22 cellular contexts compared by ENCODE assay signal in genomic region chr2:86066915-86067314, GRCh38. TPM values are rescaled to one million over a fixed set of nuclear protein-coding genes. Genes with fewer than 3 reads are reported as not detected.
DNase-seq lines count a peak whose midpoint lies in the region; ATAC-seq, FAIRE-seq and TF ChIP-seq lines count a peak whose summit lies in the region.
"Had no signal": no experiment of that assay in that cellular context is flagged by ENCODE, and none has a peak within 500 bp of the region (broad histone marks: within the 10 kb centered on the region; RNA-seq: fewer than 3 reads in every experiment).

No MANE protein-coding gene starts in this region.

- no peaks in the 10 kb centered on the region for H4K20me1 ChIP-seq in IMR-90 (ENCODE audit: insufficient read depth, low read length)

- H2BK20ac ChIP-seq in IMR-90 (ENCODE audit: low read depth, low read length) = no peak overlapping the region

- no peak overlapping the region for H2AFZ ChIP-seq in IMR-90 (replicated peaks; ENCODE audit: low read length, poor library complexity)
- H2AFZ ChIP-seq: PC-9 had no signal

- TF ChIP-seq POLR2A in A549 (IDR thresholded peaks at IDR 0.05; ENCODE audit: low read length) (no peak), IMR-90 (IDR thresholded peaks at IDR 0.05; ENCODE audit: low read depth, low read length) (no peak)

- peaks cover 3 to 21% of the 10 kb centered on the region in 2 experiments; a peak in 3 of 4 replicates for H3K79me1 ChIP-seq in IMR-90 (ENCODE audit: low read depth in 1 of 2, low read length in 2 of 2)

- H3K27ac ChIP-seq in A549 (no peak overlapping the region), IMR-90 (ENCODE audit: insufficient read depth, low read length) (no peak overlapping the region)
- H3K27ac ChIP-seq: BLaER1 treated with 17β-estradiol and CSF1 and Interleukin-3, amounts not matched to agents 10 nM and 100 nM; PC-9 had no signal

- no peak overlapping the region for H3K4ac ChIP-seq in IMR-90 (ENCODE audit: low read depth, low read length)

- H3K36me3 Mint-ChIP-seq in activated CD8-positive, alpha-beta T cell treated with anti-CD3 and anti-CD28 coated beads for 36 hours (ENCODE audit: low read depth) = peaks cover 87% of the 10 kb centered on the region
- H3K36me3 Mint-ChIP-seq in activated CD8-positive, alpha-beta T cell treated with anti-CD3 and anti-CD28 coated beads, Interleukin-2, amount 10 ng/mL, durations not matched to agents 7 days and 5 days (ENCODE audit: low read depth) = peaks cover 88% of the 10 kb centered on the region
- peaks cover 39% of the 10 kb centered on the region for H3K36me3 Mint-ChIP-seq in natural killer cell

- no peak overlapping the region for H2BK5ac ChIP-seq in IMR-90 (ENCODE audit: low read depth, low read length, poor library complexity, severe bottlenecking)

- H3K27ac Mint-ChIP-seq in activated CD8-positive, alpha-beta T cell treated with anti-CD3 and anti-CD28 coated beads for 36 hours = peak overlapping the region; percentile 3
- H3K27ac Mint-ChIP-seq in activated CD8-positive, alpha-beta T cell treated with anti-CD3 and anti-CD28 coated beads, Interleukin-2, amount 10 ng/mL, durations not matched to agents 7 days and 5 days = no peak overlapping the region
- peak overlapping the region; percentile 45 to 78 for H3K27ac Mint-ChIP-seq in natural killer cell

- intact Hi-C loops in activated CD8-positive, alpha-beta T cell treated with anti-CD3 and anti-CD28 coated beads for 36 hours (cut with micrococcal nuclease) = no loop called here
- intact Hi-C loops in IMR-90 (cut with micrococcal nuclease) = no loop called here
- intact Hi-C loops in natural killer cell (cut with micrococcal nuclease) = no loop called here

- H3K4me2 ChIP-seq in A549 (no peak overlapping the region), IMR-90 (ENCODE audit: low read depth, low read length) (no peak overlapping the region)
- H3K4me2 ChIP-seq: BLaER1 treated with 17β-estradiol and CSF1 and Interleukin-3, amounts not matched to agents 10 nM and 100 nM; PC-9 had no signal

- no peak overlapping the region for H2BK15ac ChIP-seq in IMR-90 (ENCODE audit: low read depth, low read length)

- H3K9ac ChIP-seq in IMR-90 (ENCODE audit: low read depth, low read length) = no peak overlapping the region
- H3K9ac ChIP-seq: BLaER1 treated with 17β-estradiol and CSF1 and Interleukin-3, amounts not matched to agents 10 nM and 100 nM had no signal

- no peak overlapping the region for H4K8ac ChIP-seq in IMR-90 (ENCODE audit: low read depth in 2 of 2, low read length in 2 of 2)

- no peak overlapping the region for H3K4me3 ChIP-seq in A549
- H3K4me3 ChIP-seq in IMR-90 (ENCODE audit: insufficient read depth, low read depth, low read length) = no peak overlapping the region
- H3K4me3 ChIP-seq: BLaER1 treated with 17β-estradiol and CSF1 and Interleukin-3, amounts not matched to agents 10 nM and 100 nM; PC-9; SJCRH30 had no signal

- no peak overlapping the region for H3K4me3 Mint-ChIP-seq in activated CD8-positive, alpha-beta T cell treated with anti-CD3 and anti-CD28 coated beads for 36 hours
- H3K4me3 Mint-ChIP-seq in activated CD8-positive, alpha-beta T cell treated with anti-CD3 and anti-CD28 coated beads, Interleukin-2, amount 10 ng/mL, durations not matched to agents 7 days and 5 days = no peak overlapping the region
- H3K4me3 Mint-ChIP-seq in natural killer cell = no peak overlapping the region

- peaks cover 5% of the 10 kb centered on the region for H3K9me3 Mint-ChIP-seq in activated CD8-positive, alpha-beta T cell treated with anti-CD3 and anti-CD28 coated beads for 36 hours
- peaks cover 7% of the 10 kb centered on the region for H3K9me3 Mint-ChIP-seq in activated CD8-positive, alpha-beta T cell treated with anti-CD3 and anti-CD28 coated beads, Interleukin-2, amount 10 ng/mL, durations not matched to agents 7 days and 5 days (ENCODE audit: insufficient read depth)
- H3K9me3 Mint-ChIP-seq in natural killer cell = no peaks in the 10 kb centered on the region

- TF ChIP-seq CTCF in activated CD8-positive, alpha-beta T cell treated with anti-CD3 and anti-CD28 coated beads for 36 hours (IDR thresholded peaks at IDR 0.05) = no peak
- TF ChIP-seq CTCF in A549 (IDR thresholded peaks at IDR 0.05) = no peak
- no peak for TF ChIP-seq CTCF in IMR-90 (conservative IDR thresholded peaks at IDR 0.05; ENCODE audit: low read depth, low read length)
- TF ChIP-seq CTCF in natural killer cell (IDR thresholded peaks at IDR 0.05) = no peak

- POLR2A ChIA-PET in activated CD8-positive, alpha-beta T cell treated with anti-CD3 and anti-CD28 coated beads for 36 hours (lab: Charles Lee) = no interaction called here
- POLR2A ChIA-PET in activated CD8-positive, alpha-beta T cell treated with anti-CD3 and anti-CD28 coated beads, Interleukin-2, amount 10 ng/mL, durations not matched to agents 7 days and 5 days (lab: Charles Lee) = interaction anchor here (0.7 to 2.6 kb wide), 4 partner anchors 11 to 39 kb away, joined by 3 to 10 read pairs (median 4); partner anchors contain the start of genes POLR1A and PTCD3
- POLR2A ChIA-PET in A549 (lab: Yijun Ruan, JAX) = no interaction called here
- POLR2A ChIA-PET in IMR-90 (lab: Charles Lee; ENCODE audit: unreplicated experiment) = no interaction called here

- no peak overlapping the region for H3K56ac ChIP-seq in IMR-90 (ENCODE audit: extremely low read depth, insufficient read depth, low read length)

- no peak overlapping the region for H2AK9ac ChIP-seq in IMR-90 (replicated peaks; ENCODE audit: low read depth, low read length, poor library complexity)

- no peak overlapping the region for H3K14ac ChIP-seq in IMR-90 (replicated peaks; ENCODE audit: low read depth, low read length)

- dilution Hi-C loops in IMR-90 (cut with HindIII; ENCODE audit: low sequenced_read_pairs, unreplicated experiment) = no loop called here

- peaks cover 32% of the 10 kb centered on the region for H3K36me3 ChIP-seq in IMR-90 (ENCODE audit: control insufficient read depth, insufficient read depth, low read length)

- no TSS peak for BruUV-seq in IMR-90 (replicated peaks; lab: Mats Ljungman, UMichigan)

- TF ChIP-seq EP300 in A549 (IDR thresholded peaks at IDR 0.05) = no peak

- peaks cover 12% of the 10 kb centered on the region for H3K9me3 ChIP-seq in A549
- no peaks in the 10 kb centered on the region for H3K9me3 ChIP-seq in IMR-90 (ENCODE audit: control insufficient read depth, insufficient read depth, low read length)

- H3K4me1 Mint-ChIP-seq in activated CD8-positive, alpha-beta T cell treated with anti-CD3 and anti-CD28 coated beads for 36 hours (ENCODE audit: low read depth) = peaks cover 27% of the 10 kb centered on the region
- H3K4me1 Mint-ChIP-seq in activated CD8-positive, alpha-beta T cell treated with anti-CD3 and anti-CD28 coated beads, Interleukin-2, amount 10 ng/mL, durations not matched to agents 7 days and 5 days (ENCODE audit: low read depth) = peaks cover 34% of the 10 kb centered on the region
- peaks cover 12 to 14% of the 10 kb centered on the region in 2 donors for H3K4me1 Mint-ChIP-seq in natural killer cell

- no peak overlapping the region for H3K18ac ChIP-seq in IMR-90 (ENCODE audit: low read depth, low read length)

- FAIRE-seq in A549 (lab: Jason Lieb, UNC) = no peak
- no peak for FAIRE-seq in RCC 7860 (lab: Jason Lieb, UNC)
- FAIRE-seq: A204.1, D721Med, GM12892, H1 had no signal

- H3K27me3 Mint-ChIP-seq in activated CD8-positive, alpha-beta T cell treated with anti-CD3 and anti-CD28 coated beads for 36 hours = no peaks in the 10 kb centered on the region
- no peaks in the 10 kb centered on the region for H3K27me3 Mint-ChIP-seq in activated CD8-positive, alpha-beta T cell treated with anti-CD3 and anti-CD28 coated beads, Interleukin-2, amount 10 ng/mL, durations not matched to agents 7 days and 5 days (ENCODE audit: low read depth)
- H3K27me3 Mint-ChIP-seq in natural killer cell (ENCODE audit: low read depth in 2 of 2) = no peaks in the 10 kb centered on the region

- no peak for ATAC-seq in activated CD8-positive, alpha-beta T cell treated with anti-CD3 and anti-CD28 coated beads for 36 hours
- ATAC-seq in activated CD8-positive, alpha-beta T cell treated with anti-CD3 and anti-CD28 coated beads, Interleukin-2, amount 10 ng/mL, durations not matched to agents 7 days and 5 days = no peak
- ATAC-seq in A549 (no peak), IMR-90 (ENCODE audit: low read depth) (no peak), natural killer cell (no peak), GM21526 (IDR thresholded peaks at IDR 0.05; ENCODE audit: low FRiP score, unreplicated experiment) (no peak)

- H3K4me1 ChIP-seq in A549 = peaks cover 36% of the 10 kb centered on the region
- H3K4me1 ChIP-seq in IMR-90 (ENCODE audit: control insufficient read depth, insufficient read depth, low read length) = peaks cover 2% of the 10 kb centered on the region; the same call in 1 of the 2 replicates

- DNase-seq in activated CD8-positive, alpha-beta T cell treated with anti-CD3 and anti-CD28 coated beads for 36 hours = no peak
- no peak for DNase-seq in activated CD8-positive, alpha-beta T cell treated with anti-CD3 and anti-CD28 coated beads, Interleukin-2, amount 10 ng/mL, durations not matched to agents 7 days and 5 days
- DNase-seq in A549 (ENCODE audit: low read depth in 1 of 2, low spot score in 1 of 2) (no peak), IMR-90 (no peak), natural killer cell (no peak), RCC 7860 (ENCODE audit: low spot score) (no peak), iPS-NIHi7 (ENCODE audit: extremely low spot score) (no peak)
- DNase-seq: KG1, NCI-H1048, NCI-H146, NCI-H2081, NCI-H2171 treated with DMSO at 0.1 percent for 48 hours, NCI-H510A, NCI-H774, PC-9, SJCRH30 had no signal

- no peak overlapping the region for H2AK5ac ChIP-seq in IMR-90 (ENCODE audit: low read depth, low read length)

- H2BK120ac ChIP-seq in IMR-90 (ENCODE audit: low read depth, low read length) = no peak overlapping the region

- no peak overlapping the region for H3K23ac ChIP-seq in IMR-90 (ENCODE audit: low read depth, low read length)

- no peak overlapping the region for H4K91ac ChIP-seq in IMR-90 (ENCODE audit: insufficient read depth, low read depth, low read length)

- H4K5ac ChIP-seq in IMR-90 (ENCODE audit: low read depth, low read length) = no peak overlapping the region

- H3K27me3 ChIP-seq in IMR-90 (ENCODE audit: control insufficient read depth, insufficient read depth, low read length) = no peaks in the 10 kb centered on the region
- H3K27me3 ChIP-seq: BLaER1 treated with 17β-estradiol and CSF1 and Interleukin-3, amounts not matched to agents 10 nM and 100 nM; SJCRH30 had no signal

- in situ Hi-C loops in IMR-90 (cut with MboI; ENCODE audit: low sequenced_read_pairs) = no loop called here

- TF ChIP-seq RAD21 in A549 (conservative IDR thresholded peaks at IDR 0.05 in 1 of 2, IDR thresholded peaks at IDR 0.05 in 1 of 2) (no peak), IMR-90 (IDR thresholded peaks at IDR 0.05; ENCODE audit: low read length) (no peak)

- no peaks in the 10 kb centered on the region; the same call in 1 of the 2 replicates for H3K9me1 ChIP-seq in IMR-90 (ENCODE audit: insufficient read depth, low read length)

- CTCF ChIA-PET in activated CD8-positive, alpha-beta T cell treated with anti-CD3 and anti-CD28 coated beads for 36 hours (lab: Charles Lee) = interaction anchor here (1.0 to 3.1 kb wide), 3 partner anchors 177 to 240 kb away, joined by 3 to 16 read pairs (median 6); no protein-coding TSS in a partner anchor
- CTCF ChIA-PET in activated CD8-positive, alpha-beta T cell treated with anti-CD3 and anti-CD28 coated beads, Interleukin-2, amount 10 ng/mL, durations not matched to agents 7 days and 5 days (lab: Charles Lee) = interaction anchor here (1.3 to 8.8 kb wide), 6 partner anchors 13 to 240 kb away, joined by 3 to 57 read pairs (median 9); no protein-coding TSS in a partner anchor
- CTCF ChIA-PET in A549 (lab: Yijun Ruan, JAX) (interaction anchor here (1.0 to 9.9 kb wide), 4 partner anchors 12 to 240 kb away, joined by 3 to 69 read pairs (median 42); partner anchors contain the start of gene ST3GAL5), IMR-90 (lab: Yijun Ruan, JAX) (interaction anchor here (1.4 to 2.2 kb wide), 3 partner anchors 12 to 239 kb away, joined by 3 to 7 read pairs (median 5); no protein-coding TSS in a partner anchor)

RNA-seq across cellular contexts. Expression of gene POLR1A, which starts 38.8 kb away (rescaled TPM):
- 10 to 100 TPM; 41.8 to 42.1 TPM for total RNA-seq in activated CD8-positive, alpha-beta T cell treated with anti-CD3 and anti-CD28 coated beads for 36 hours
- total RNA-seq in activated CD8-positive, alpha-beta T cell treated with anti-CD3 and anti-CD28 coated beads, Interleukin-2, amount 10 ng/mL, durations not matched to agents 7 days and 5 days = 10 to 100 TPM; 40.8 to 41.5 TPM
- polyA plus RNA-seq in A549 (2011; rRNA removed) (22.8 and 29.4 TPM in 2 replicates), A549 (2017; fragmentation: RNase III; extraction: RNeasy Plus Mini Kit Qiagen cat#74134 plus additional on column Dnase treatment) (51.1 to 55.7 TPM (median 52.6 TPM) in 3 replicates), IMR-90 (2012; rRNA removed) (7.6 and 9.3 TPM in 2 replicates)
- polyA plus RNA-seq in A549 (2012; cell fraction: cytosol; rRNA removed) = 10.2 and 12.6 TPM in 2 replicates
- polyA plus RNA-seq in A549 (2012; cell fraction: nucleus; rRNA removed) = 32.7 and 33.8 TPM in 2 replicates
- 43.3 and 52.7 TPM in 2 replicates for polyA minus RNA-seq in A549 (2011; rRNA and poly(A)+ RNA removed)
- total RNA-seq in IMR-90 (2012; rRNA removed) (27.4 and 27.8 TPM in 2 replicates), natural killer cell (10 to 100 TPM; 19.7 to 26.5 (median 22.8) TPM)
- polyA plus RNA-seq in IMR-90 (2012; cell fraction: cytosol; rRNA removed) = 3.3 and 3.5 TPM in 2 replicates
- polyA plus RNA-seq in IMR-90 (2012; cell fraction: nucleus; rRNA removed; ENCODE audit: low replicate concordance) = 12.0 and 12.4 TPM in 2 replicates

RNA-seq across cellular contexts. Expression of gene PTCD3, which starts 39.1 kb away (rescaled TPM):
- total RNA-seq in activated CD8-positive, alpha-beta T cell treated with anti-CD3 and anti-CD28 coated beads for 36 hours = 100 to 1,000 TPM; 180 to 191 TPM
- total RNA-seq in activated CD8-positive, alpha-beta T cell treated with anti-CD3 and anti-CD28 coated beads, Interleukin-2, amount 10 ng/mL, durations not matched to agents 7 days and 5 days = 100 to 1,000 TPM; 136 to 139 TPM
- polyA plus RNA-seq in A549 (2011; rRNA removed) = 175 and 260 TPM in 2 replicates
- polyA plus RNA-seq in A549 (2012; cell fraction: cytosol; rRNA removed) = 32.2 and 33.2 TPM in 2 replicates
- 69.0 and 96.0 TPM in 2 replicates for polyA plus RNA-seq in A549 (2012; cell fraction: nucleus; rRNA removed)
- 181 to 226 TPM (median 200 TPM) in 3 replicates for polyA plus RNA-seq in A549 (2017; fragmentation: RNase III; extraction: RNeasy Plus Mini Kit Qiagen cat#74134 plus additional on column Dnase treatment)
- 114 and 141 TPM in 2 replicates for polyA minus RNA-seq in A549 (2011; rRNA and poly(A)+ RNA removed)
- 48.9 and 75.5 TPM in 2 replicates for total RNA-seq in IMR-90 (2012; rRNA removed)
- polyA plus RNA-seq in IMR-90 (2012; rRNA removed) = 29.1 and 44.0 TPM in 2 replicates
- 9.9 and 27.6 TPM in 2 replicates for polyA plus RNA-seq in IMR-90 (2012; cell fraction: cytosol; rRNA removed)
- polyA plus RNA-seq in IMR-90 (2012; cell fraction: nucleus; rRNA removed; ENCODE audit: low replicate concordance) = 32.2 and 210 TPM in 2 replicates
- 100 to 1,000 TPM; 115 to 146 (median 128) TPM for total RNA-seq in natural killer cell
